In genomic region chr1:226664413-226665101, GRCh38 we compare ENCODE assay signal across 8 cellular contexts.
DNase-seq lines count a peak whose midpoint lies in the region; ATAC-seq and TF ChIP-seq lines count a peak whose summit lies in the region.
"Had no signal": no experiment of that assay in that cellular context is flagged by ENCODE, and none has a peak within 500 bp of the region (broad histone marks: within the 10 kb centered on the region; RNA-seq: fewer than 3 reads in every experiment).

No MANE protein-coding gene starts in this region.

- H3K9me3 ChIP-seq in right lobe of liver (no peaks in the 10 kb centered on the region), subcutaneous abdominal adipose tissue (ENCODE audit: control insufficient read depth in 5 of 5, low read length in 5 of 5) (no peaks in the 10 kb centered on the region)

- H4K20me1 ChIP-seq in KMS-11 (ENCODE audit: insufficient read depth): no peaks in the 10 kb centered on the region

- H3K4me1 ChIP-seq in KMS-11 (ENCODE audit: low read depth, poor library complexity, severe bottlenecking) (peaks cover 53% of the 10 kb centered on the region), right lobe of liver (peaks cover 0 to 22% (median 2%) of the 10 kb centered on the region in 4 donors), subcutaneous abdominal adipose tissue (ENCODE audit: control insufficient read depth in 5 of 5, insufficient read depth in 5 of 5, low read length in 5 of 5) (peaks cover 39 to 92% (median 87%) of the 10 kb centered on the region in 5 donors)

- H3K4me3 ChIP-seq in KMS-11 (IDR thresholded peaks at IDR 0.05; ENCODE audit: insufficient read depth, low read depth, low read length) (peak overlapping the region; percentile 11), astrocyte of the spinal cord (ENCODE audit: low read depth, low read length) (no peak overlapping the region), right lobe of liver (no peak overlapping the region), subcutaneous abdominal adipose tissue (ENCODE audit: low read depth in 1 of 5, low read length in 5 of 5) (peak overlapping the region in 2 of 5 donors; percentile 8 to 19)

- H3K9ac ChIP-seq in KMS-11 (no peak overlapping the region; the same call in 1 of the 2 replicates), subcutaneous abdominal adipose tissue (ENCODE audit: low read length in 5 of 5) (peak overlapping the region; percentile 0 to 75 (median 65))

- peaks cover 37% of the 10 kb centered on the region for H3K79me2 ChIP-seq in KMS-11 (ENCODE audit: insufficient read depth, low read depth)

- no peak overlapping the region for H2AFZ ChIP-seq in KMS-11 (ENCODE audit: low read depth)

- intact Hi-C loops in right lobe of liver (cut with DNase I): no loop called here

- TF ChIP-seq POLR2A in right lobe of liver (IDR thresholded peaks at IDR 0.05): no peak

- WGBS in right lobe of liver (ENCODE audit: insufficient coverage, low coverage, low lambda C conversion rate, missing lambda C conversion rate): 40% methylated on average over 8 of the region's 15 CpGs

- peak; percentile 12 to 28 (median 22) for ATAC-seq in right lobe of liver
- no peak for ATAC-seq in HG03108 (IDR thresholded peaks at IDR 0.05; ENCODE audit: unreplicated experiment)

- in situ Hi-C loops in astrocyte of the spinal cord (cut with HindIII; ENCODE audit: low sequenced_read_pairs): no loop called here

- peak; percentile 74 for DNase-seq in astrocyte of the spinal cord (ENCODE audit: low read depth, low spot score)
- no peak for DNase-seq in right lobe of liver
- DNase-seq in KG1 (lab: John Stamatoyannopoulos, UW): no peak
- no peak for DNase-seq in NCI-H82 (lab: John Stamatoyannopoulos, UW)
- DNase-seq: NCI-H1930 had no signal

- H3K27me3 ChIP-seq in KMS-11 (ENCODE audit: insufficient read depth, low read depth) (no peaks in the 10 kb centered on the region), right lobe of liver (no peaks in the 10 kb centered on the region), subcutaneous abdominal adipose tissue (ENCODE audit: control insufficient read depth in 5 of 5, insufficient read depth in 4 of 5, low read length in 5 of 5) (no peaks in the 10 kb centered on the region)

- H3K4me2 ChIP-seq in KMS-11: peak overlapping the region; percentile 91

- TF ChIP-seq CTCF in KMS-11 (conservative IDR thresholded peaks at IDR 0.05; ENCODE audit: low read depth, low read length) (no peak), astrocyte of the spinal cord (IDR thresholded peaks at IDR 0.05; ENCODE audit: low read depth, low read length) (no peak), right lobe of liver (IDR thresholded peaks at IDR 0.05) (no peak)

- H3K27ac ChIP-seq in KMS-11 (peak overlapping the region; percentile 92), right lobe of liver (peak overlapping the region; percentile 67 to 84 (median 69)), subcutaneous abdominal adipose tissue (ENCODE audit: low read depth, low read length) (peak overlapping the region; percentile 92)

- no peaks in the 10 kb centered on the region for H3K36me3 ChIP-seq in KMS-11 (ENCODE audit: insufficient read depth)
- H3K36me3 ChIP-seq in right lobe of liver: no peaks in the 10 kb centered on the region
- peaks cover 0 to 2% (median 0%) of the 10 kb centered on the region in 5 donors for H3K36me3 ChIP-seq in subcutaneous abdominal adipose tissue (ENCODE audit: control insufficient read depth in 5 of 5, insufficient read depth in 5 of 5, low read length in 5 of 5)
